In the genomic region with DNA sequence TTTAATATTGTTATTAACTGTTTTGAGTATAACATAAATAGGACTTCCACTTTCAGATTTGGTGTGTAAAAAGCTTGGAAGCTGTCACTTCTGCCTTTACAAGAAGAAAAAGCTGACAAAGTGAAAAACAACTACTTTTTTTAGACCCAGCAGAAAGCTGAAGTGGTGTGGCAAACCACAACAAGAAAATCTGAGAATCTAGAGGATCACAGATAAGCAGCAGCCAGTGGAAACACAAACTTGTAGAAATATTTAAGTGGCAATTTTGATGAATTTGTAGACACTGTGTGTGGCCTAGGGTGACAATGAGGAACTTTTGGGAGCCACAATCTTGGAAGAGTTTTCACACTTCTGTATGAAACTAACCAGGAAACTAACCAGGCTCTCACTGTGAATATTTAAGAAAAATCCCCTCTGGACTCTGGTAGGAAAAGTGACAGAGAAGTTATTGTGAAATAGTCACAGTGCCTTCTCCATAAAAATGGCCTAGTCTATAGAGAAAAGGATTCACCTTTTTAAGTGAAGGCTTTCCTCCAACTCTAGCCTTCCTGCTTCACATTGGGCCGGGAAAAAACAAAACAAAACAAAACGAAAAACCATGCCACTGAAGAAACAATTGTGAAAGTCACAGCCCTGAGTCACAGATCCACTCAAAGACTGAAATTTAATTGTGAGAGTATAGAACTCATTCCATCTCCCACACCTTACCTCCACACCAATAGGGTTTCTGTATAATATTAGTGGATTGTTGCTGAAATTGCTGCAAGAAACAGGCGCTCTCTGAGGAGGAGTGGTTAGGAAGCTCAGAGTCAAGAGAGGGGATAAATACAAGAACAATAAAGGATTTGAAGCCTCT, we compare ENCODE assay signal across 11 cellular contexts. TPM values are rescaled to one million over a fixed set of nuclear protein-coding genes. Genes with fewer than 3 reads are reported as not detected.
DNase-seq lines count a peak whose midpoint lies in the region; ATAC-seq lines count a peak whose summit lies in the region.
"Had no signal": no experiment of that assay in that cellular context is flagged by ENCODE, and none has a peak within 500 bp of the region (broad histone marks: within the 10 kb centered on the region; RNA-seq: fewer than 3 reads in every experiment).

No MANE protein-coding gene starts in this region.

- H3K27me3 Mint-ChIP-seq in activated T-cell treated with anti-CD3 and anti-CD28 coated beads, Interleukin-2, amount 50 U/mL, for 72 hours (ENCODE audit: low read depth) = peaks cover 18% of the 10 kb centered on the region
- peaks cover 15% of the 10 kb centered on the region for H3K27me3 Mint-ChIP-seq in stimulated activated naive CD8-positive, alpha-beta T cell treated with anti-CD3 and anti-CD28 coated beads, Interleukin-15, Interleukin-2, amounts not matched to agents 100 ng/mL and 50 ng/mL, for 24 hours

- no peak overlapping the region for H3K4me3 ChIP-seq in SJSA1
- H3K4me3 ChIP-seq: psoas muscle, transverse colon had no signal

- H3K36me3 Mint-ChIP-seq in activated T-cell treated with anti-CD3 and anti-CD28 coated beads, Interleukin-2, amount 50 U/mL, for 72 hours (ENCODE audit: insufficient read depth in 2 of 2) = no peaks in the 10 kb centered on the region
- H3K36me3 Mint-ChIP-seq in stimulated activated naive CD8-positive, alpha-beta T cell treated with anti-CD3 and anti-CD28 coated beads, Interleukin-15, Interleukin-2, amounts not matched to agents 100 ng/mL and 50 ng/mL, for 24 hours (ENCODE audit: low read depth) = no peaks in the 10 kb centered on the region

- H3K4me1 Mint-ChIP-seq in activated T-cell treated with anti-CD3 and anti-CD28 coated beads, Interleukin-2, amount 50 U/mL, for 72 hours (ENCODE audit: low read depth) = peaks cover 22% of the 10 kb centered on the region
- H3K4me1 Mint-ChIP-seq in stimulated activated naive CD8-positive, alpha-beta T cell treated with anti-CD3 and anti-CD28 coated beads, Interleukin-15, Interleukin-2, amounts not matched to agents 100 ng/mL and 50 ng/mL, for 24 hours (ENCODE audit: low read depth) = peaks cover 26% of the 10 kb centered on the region

- H3K36me3 ChIP-seq in SJSA1 = no peaks in the 10 kb centered on the region
- H3K36me3 ChIP-seq: transverse colon had no signal

- peak overlapping the region in 1 of 2 donors; percentile 9 for H3K4me3 Mint-ChIP-seq in activated T-cell treated with anti-CD3 and anti-CD28 coated beads, Interleukin-2, amount 50 U/mL, for 72 hours
- peak overlapping the region; percentile 6 for H3K4me3 Mint-ChIP-seq in stimulated activated naive CD8-positive, alpha-beta T cell treated with anti-CD3 and anti-CD28 coated beads, Interleukin-15, Interleukin-2, amounts not matched to agents 100 ng/mL and 50 ng/mL, for 24 hours

- peak overlapping the region; percentile 9 for H3K27ac ChIP-seq in SJSA1
- H3K27ac ChIP-seq: psoas muscle had no signal

- H3K4me1 ChIP-seq in SJSA1 (replicated peaks) = peaks cover 19% of the 10 kb centered on the region
- H3K4me1 ChIP-seq: psoas muscle had no signal

- DNase-seq in activated T-cell treated with anti-CD3 and anti-CD28 coated beads, Interleukin-2, amount 50 U/mL, for 72 hours = no peak
- DNase-seq in activated T-cell treated with anti-CD3 and anti-CD28 coated beads for 4 hours (no peak), SJSA1 (ENCODE audit: low read depth in 1 of 2, low spot score in 2 of 2) (peak in 1 of 2 experiments; percentile 24), cortex of kidney (lab: John Stamatoyannopoulos, UW) (no peak), NCI-H1048 (lab: John Stamatoyannopoulos, UW) (no peak), DMS 273 treated with DMSO at 0.1 percent for 48 hours (lab: John Stamatoyannopoulos, UW) (no peak)
- DNase-seq: psoas muscle, transverse colon had no signal

- peak; percentile 30 to 51 for ATAC-seq in activated T-cell treated with anti-CD3 and anti-CD28 coated beads, Interleukin-2, amount 50 U/mL, for 72 hours (replicated peaks in 1 of 2)
- ATAC-seq in HG02885 (IDR thresholded peaks at IDR 0.05; ENCODE audit: poor library complexity, unreplicated experiment) = peak; percentile 91
- ATAC-seq: psoas muscle had no signal

- H3K9me3 ChIP-seq in SJSA1 (replicated peaks) = no peaks in the 10 kb centered on the region
- H3K9me3 ChIP-seq: psoas muscle, transverse colon had no signal

- H3K27me3 ChIP-seq in SJSA1 (replicated peaks) = no peaks in the 10 kb centered on the region
- H3K27me3 ChIP-seq: transverse colon had no signal

- H3K27ac Mint-ChIP-seq in activated T-cell treated with anti-CD3 and anti-CD28 coated beads, Interleukin-2, amount 50 U/mL, for 72 hours = no peak overlapping the region
- H3K27ac Mint-ChIP-seq in stimulated activated naive CD8-positive, alpha-beta T cell treated with anti-CD3 and anti-CD28 coated beads, Interleukin-15, Interleukin-2, amounts not matched to agents 100 ng/mL and 50 ng/mL, for 24 hours = peak overlapping the region; percentile 24

- H3K9me3 Mint-ChIP-seq in activated T-cell treated with anti-CD3 and anti-CD28 coated beads, Interleukin-2, amount 50 U/mL, for 72 hours = peaks cover 0 to 2% of the 10 kb centered on the region in 2 donors
- no peaks in the 10 kb centered on the region for H3K9me3 Mint-ChIP-seq in stimulated activated naive CD8-positive, alpha-beta T cell treated with anti-CD3 and anti-CD28 coated beads, Interleukin-15, Interleukin-2, amounts not matched to agents 100 ng/mL and 50 ng/mL, for 24 hours

RNA-seq across cellular contexts. Expression of a gene that starts 26.7 kb away (rescaled TPM):
- total RNA-seq in activated T-cell treated with anti-CD3 and anti-CD28 coated beads, Interleukin-2, amount 50 U/mL, for 72 hours = under 1 TPM; 0.28 to 0.29 TPM
- not detected in 2 replicates for total RNA-seq in SJSA1 (2014; rRNA removed; shearing (Covaris generic))
- total RNA-seq: LHCN-M2 had no signal
